20 cellular contexts compared by ENCODE assay signal in genomic region chr1:35447278-35447677, GRCh38.
DNase-seq lines count a peak whose midpoint lies in the region; ATAC-seq and FAIRE-seq lines count a peak whose summit lies in the region.
"Had no signal": no experiment of that assay in that cellular context is flagged by ENCODE, and none has a peak within 500 bp of the region (broad histone marks: within the 10 kb centered on the region; RNA-seq: fewer than 3 reads in every experiment).

No MANE protein-coding gene starts in this region.

- intact Hi-C loops in activated CD4-positive, alpha-beta memory T cell treated with anti-CD3 and anti-CD28 coated beads for 36 hours (cut with micrococcal nuclease), result no loop called here
- intact Hi-C loops in naive thymus-derived CD4-positive, alpha-beta T cell (cut with micrococcal nuclease), result no loop called here

- H3K4me3 Mint-ChIP-seq in activated CD4-positive, alpha-beta memory T cell treated with anti-CD3 and anti-CD28 coated beads, Interleukin-2, amount 10 ng/mL, durations not matched to agents 7 days and 5 days, result no peak overlapping the region
- H3K4me3 Mint-ChIP-seq in activated CD4-positive, alpha-beta memory T cell treated with anti-CD3 and anti-CD28 coated beads for 36 hours, result no peak overlapping the region
- H3K4me3 Mint-ChIP-seq in naive thymus-derived CD4-positive, alpha-beta T cell, result no peak overlapping the region

- H3K27ac ChIP-seq in naive thymus-derived CD4-positive, alpha-beta T cell (ENCODE audit: low read depth, low read length), result no peak overlapping the region
- H3K27ac ChIP-seq in caudate nucleus (ENCODE audit: low read depth, low read length), result no peak overlapping the region
- H3K27ac ChIP-seq: SJSA1, testis had no signal

- peaks cover 16% of the 10 kb centered on the region for H3K36me3 Mint-ChIP-seq in activated CD4-positive, alpha-beta memory T cell treated with anti-CD3 and anti-CD28 coated beads, Interleukin-2, amount 10 ng/mL, durations not matched to agents 7 days and 5 days (ENCODE audit: low read depth)
- H3K36me3 Mint-ChIP-seq in activated CD4-positive, alpha-beta memory T cell treated with anti-CD3 and anti-CD28 coated beads for 36 hours, result peaks cover 19% of the 10 kb centered on the region
- H3K36me3 Mint-ChIP-seq in naive thymus-derived CD4-positive, alpha-beta T cell, result peaks cover 5 to 41% (median 15%) of the 10 kb centered on the region in 5 donors

- CTCF ChIA-PET in activated CD4-positive, alpha-beta memory T cell treated with anti-CD3 and anti-CD28 coated beads, Interleukin-2, amount 10 ng/mL, durations not matched to agents 7 days and 5 days (lab: Charles Lee), result interaction anchor here (0.7 to 10.6 kb wide), 3 partner anchors 16 to 119 kb away, joined by 3 to 159 read pairs (median 3); no protein-coding TSS in a partner anchor
- CTCF ChIA-PET in activated CD4-positive, alpha-beta memory T cell treated with anti-CD3 and anti-CD28 coated beads for 36 hours (lab: Charles Lee), result interaction anchor here (9.1 kb wide), 1 partner anchor 119 kb away, joined by 245 read pairs; no protein-coding TSS in a partner anchor
- CTCF ChIA-PET in naive thymus-derived CD4-positive, alpha-beta T cell (lab: Charles Lee), result interaction anchor here (0.8 to 7.0 kb wide), 3 partner anchors 119 to 322 kb away, joined by 3 to 97 read pairs (median 3); partner anchors contain the start of gene CLSPN

- FAIRE-seq in GM19239 (lab: Jason Lieb, UNC), result no peak
- FAIRE-seq: A204.1, pancreas had no signal

- peaks cover 9 to 12% of the 10 kb centered on the region in 2 donors for H3K4me1 ChIP-seq in naive thymus-derived CD4-positive, alpha-beta T cell (ENCODE audit: control insufficient read depth in 2 of 2, insufficient read depth in 2 of 2, low read length in 2 of 2)

- POLR2A ChIA-PET in activated CD4-positive, alpha-beta memory T cell treated with anti-CD3 and anti-CD28 coated beads, Interleukin-2, amount 10 ng/mL, durations not matched to agents 7 days and 5 days (lab: Charles Lee), result interaction anchor here (1.0 kb wide), 1 partner anchor 254 kb away, joined by 4 read pairs; the partner anchor contains the start of gene SFPQ
- POLR2A ChIA-PET in activated CD4-positive, alpha-beta memory T cell treated with anti-CD3 and anti-CD28 coated beads for 36 hours (lab: Charles Lee), result no interaction called here
- POLR2A ChIA-PET in naive thymus-derived CD4-positive, alpha-beta T cell (lab: Charles Lee), result interaction anchor here (0.7 kb wide), 1 partner anchor 192 kb away, joined by 3 read pairs; no protein-coding TSS in a partner anchor

- no peak overlapping the region for H3K4me3 ChIP-seq in naive thymus-derived CD4-positive, alpha-beta T cell (ENCODE audit: low read length)
- H3K4me3 ChIP-seq: pancreas, PC-9, SJSA1, testis had no signal

- peaks cover 17 to 54% (median 28%) of the 10 kb centered on the region in 3 experiments for H3K36me3 ChIP-seq in naive thymus-derived CD4-positive, alpha-beta T cell (ENCODE audit: control insufficient read depth in 2 of 3, insufficient read depth in 3 of 3, low read length in 3 of 3)

- no peak for DNase-seq in activated CD4-positive, alpha-beta memory T cell treated with anti-CD3 and anti-CD28 coated beads, Interleukin-2, amount 10 ng/mL, durations not matched to agents 7 days and 5 days
- no peak for DNase-seq in activated CD4-positive, alpha-beta memory T cell treated with anti-CD3 and anti-CD28 coated beads for 36 hours
- DNase-seq in MV-4-11 (lab: John Stamatoyannopoulos, UW), result peak; percentile 94
- DNase-seq in amniotic epithelial cell (ENCODE audit: low read depth), result peak; percentile 57
- DNase-seq in naive thymus-derived CD4-positive, alpha-beta T cell, result no peak
- DNase-seq in GM19239 (ENCODE audit: insufficient read length, low spot score), result no peak
- no peak for DNase-seq in caudate nucleus (lab: John Stamatoyannopoulos, UW)
- no peak for DNase-seq in stimulated activated CD4-positive, alpha-beta T cell treated with anti-CD3 and anti-CD28 coated beads, Interleukin-2, amount 100 ng/mL, for 24 hours
- DNase-seq: C1 segment of cervical spinal cord, HFFc6, NCI-H1694, NCI-H748 treated with DMSO at 0.1 percent for 48 hours, pancreas, PC-9, right cardiac atrium, T-helper 9 cell, testis had no signal

- no peaks in the 10 kb centered on the region for H3K9me3 Mint-ChIP-seq in activated CD4-positive, alpha-beta memory T cell treated with anti-CD3 and anti-CD28 coated beads, Interleukin-2, amount 10 ng/mL, durations not matched to agents 7 days and 5 days
- no peaks in the 10 kb centered on the region for H3K9me3 Mint-ChIP-seq in activated CD4-positive, alpha-beta memory T cell treated with anti-CD3 and anti-CD28 coated beads for 36 hours
- no peaks in the 10 kb centered on the region for H3K9me3 Mint-ChIP-seq in naive thymus-derived CD4-positive, alpha-beta T cell
- H3K9me3 Mint-ChIP-seq: HFFc6 had no signal

- no peaks in the 10 kb centered on the region for H3K27me3 Mint-ChIP-seq in activated CD4-positive, alpha-beta memory T cell treated with anti-CD3 and anti-CD28 coated beads, Interleukin-2, amount 10 ng/mL, durations not matched to agents 7 days and 5 days
- H3K27me3 Mint-ChIP-seq in activated CD4-positive, alpha-beta memory T cell treated with anti-CD3 and anti-CD28 coated beads for 36 hours, result no peaks in the 10 kb centered on the region
- H3K27me3 Mint-ChIP-seq in naive thymus-derived CD4-positive, alpha-beta T cell, result no peaks in the 10 kb centered on the region

- no peaks in the 10 kb centered on the region for H3K9me3 ChIP-seq in naive thymus-derived CD4-positive, alpha-beta T cell (ENCODE audit: control insufficient read depth in 2 of 3, low read length in 3 of 3)
- H3K9me3 ChIP-seq: pancreas, SJSA1, testis had no signal

- ATAC-seq in naive thymus-derived CD4-positive, alpha-beta T cell, result no peak
- ATAC-seq: activated CD4-positive, CD25-positive, alpha-beta regulatory T cell treated with anti-CD3 and anti-CD28 coated beads, Interleukin-2, amount 50 U/mL, for 24 hours; right cardiac atrium had no signal

- H3K27ac Mint-ChIP-seq in activated CD4-positive, alpha-beta memory T cell treated with anti-CD3 and anti-CD28 coated beads, Interleukin-2, amount 10 ng/mL, durations not matched to agents 7 days and 5 days, result peak overlapping the region; percentile 32
- no peak overlapping the region for H3K27ac Mint-ChIP-seq in activated CD4-positive, alpha-beta memory T cell treated with anti-CD3 and anti-CD28 coated beads for 36 hours
- peak overlapping the region in 5 of 9 donors; percentile 14 to 60 (median 26) for H3K27ac Mint-ChIP-seq in naive thymus-derived CD4-positive, alpha-beta T cell

- no peaks in the 10 kb centered on the region for H3K27me3 ChIP-seq in naive thymus-derived CD4-positive, alpha-beta T cell (ENCODE audit: control insufficient read depth in 2 of 2, insufficient read depth in 2 of 2, low read length in 2 of 2)
- H3K27me3 ChIP-seq: pancreas, SJSA1, testis had no signal

- H3K4me1 Mint-ChIP-seq in activated CD4-positive, alpha-beta memory T cell treated with anti-CD3 and anti-CD28 coated beads, Interleukin-2, amount 10 ng/mL, durations not matched to agents 7 days and 5 days, result peaks cover 20% of the 10 kb centered on the region
- peaks cover 30% of the 10 kb centered on the region for H3K4me1 Mint-ChIP-seq in activated CD4-positive, alpha-beta memory T cell treated with anti-CD3 and anti-CD28 coated beads for 36 hours (ENCODE audit: low read depth)
- H3K4me1 Mint-ChIP-seq in naive thymus-derived CD4-positive, alpha-beta T cell, result peaks cover 16 to 39% (median 31%) of the 10 kb centered on the region in 7 donors

Comparison
In these comparisons a context has a peak if more than half of its experiments do, and no peak if none do; other contexts are left out.
1. DNase-seq: peak in MV-4-11 (single experiment) and amniotic epithelial cell (single experiment); none in activated CD4-positive, alpha-beta memory T cell treated with anti-CD3 and anti-CD28 coated beads, Interleukin-2, amount 10 ng/mL, durations not matched to agents 7 days and 5 days (single experiment), activated CD4-positive, alpha-beta memory T cell treated with anti-CD3 and anti-CD28 coated beads for 36 hours (single experiment), naive thymus-derived CD4-positive, alpha-beta T cell (0 of 9), GM19239 (single experiment), caudate nucleus (0 of 61) and stimulated activated CD4-positive, alpha-beta T cell treated with anti-CD3 and anti-CD28 coated beads, Interleukin-2, amount 100 ng/mL, for 24 hours (0 of 2).